Comparison of ENCODE assay signal across 1 cellular context in the genomic region with DNA sequence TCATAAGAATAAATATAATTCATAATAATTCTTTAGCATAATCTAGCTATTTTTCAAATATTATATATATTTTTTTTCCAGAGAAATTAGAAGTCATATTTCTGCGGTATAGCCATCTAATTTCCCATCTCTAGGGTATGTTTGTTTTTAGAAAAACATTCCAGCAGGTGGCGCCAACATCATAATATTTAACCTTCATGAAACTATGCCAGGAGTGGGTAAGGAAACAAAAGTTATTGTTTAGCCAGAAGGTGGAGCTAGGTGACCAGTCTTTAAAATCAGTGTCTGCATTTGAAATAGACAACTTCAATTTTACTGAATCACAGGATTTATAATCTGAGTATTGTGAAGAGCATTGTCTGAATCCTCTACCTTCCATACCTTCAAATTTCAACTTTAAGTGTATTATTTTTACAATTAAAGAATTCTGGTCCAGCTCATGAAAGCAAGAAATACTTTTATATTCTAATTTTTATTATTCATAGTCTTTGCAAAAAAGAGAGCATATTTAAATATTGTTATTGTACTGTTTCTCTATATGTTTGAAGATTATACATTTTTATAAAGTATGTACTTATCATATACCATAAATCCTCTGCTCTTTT.
TF ChIP-seq lines count a peak whose summit lies in the region.

No MANE protein-coding gene starts in this region.

TF ChIP-seq in H1, 55 proteins besides CTCF, POLR2A, EP300 and RAD21 (continued from another document):
- TF ChIP-seq, protein P1, sequence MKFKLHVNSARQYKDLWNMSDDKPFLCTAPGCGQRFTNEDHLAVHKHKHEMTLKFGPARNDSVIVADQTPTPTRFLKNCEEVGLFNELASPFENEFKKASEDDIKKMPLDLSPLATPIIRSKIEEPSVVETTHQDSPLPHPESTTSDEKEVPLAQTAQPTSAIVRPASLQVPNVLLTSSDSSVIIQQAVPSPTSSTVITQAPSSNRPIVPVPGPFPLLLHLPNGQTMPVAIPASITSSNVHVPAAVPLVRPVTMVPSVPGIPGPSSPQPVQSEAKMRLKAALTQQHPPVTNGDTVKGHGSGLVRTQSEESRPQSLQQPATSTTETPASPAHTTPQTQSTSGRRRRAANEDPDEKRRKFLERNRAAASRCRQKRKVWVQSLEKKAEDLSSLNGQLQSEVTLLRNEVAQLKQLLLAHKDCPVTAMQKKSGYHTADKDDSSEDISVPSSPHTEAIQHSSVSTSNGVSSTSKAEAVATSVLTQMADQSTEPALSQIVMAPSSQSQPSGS (IDR thresholded peaks at IDR 0.05; ENCODE audit: low read length) = no peak
- TF ChIP-seq HDAC2 (IDR thresholded peaks at IDR 0.05; ENCODE audit: borderline replicate concordance in 1 of 2, low read depth in 2 of 2, low read length in 2 of 2) (peak in 1 of 2 experiments; percentile 77; a peak in 1 of 4 replicates), TAF7 (optimal IDR thresholded peaks at IDR 0.05; ENCODE audit: borderline replicate concordance, low read depth, low read length) (no peak), TBP (IDR thresholded peaks at IDR 0.05; ENCODE audit: low read depth, low read length) (no peak), FOSL1 (IDR thresholded peaks at IDR 0.05; ENCODE audit: insufficient read depth, low read depth, low read length) (no peak), GABPA (IDR thresholded peaks at IDR 0.05; ENCODE audit: borderline replicate concordance, insufficient read depth, low read length) (no peak), SIX5 (IDR thresholded peaks at IDR 0.05; ENCODE audit: low read depth, low read length) (no peak)
